Comparison of ENCODE assay signal across 12 cellular contexts in genomic region chr6:110542311-110543024, GRCh38.
A peak's percentile ranks its signal among the peaks of the same experiment; 100 is the strongest.
DNase-seq lines count a peak whose midpoint lies in the region; ATAC-seq and TF ChIP-seq lines count a peak whose summit lies in the region.
"Had no signal": no experiment of that assay in that cellular context is flagged by ENCODE, and none has a peak within 500 bp of the region (broad histone marks: within the 10 kb centered on the region; RNA-seq: fewer than 3 reads in every experiment).

No MANE protein-coding gene starts in this region.

- DNase-seq in EL = peak; percentile 23
- DNase-seq in amygdala (lab: John Stamatoyannopoulos, UW) = peak in 45 of 56 donors; percentile 11 to 83 (median 58)
- DNase-seq in right atrium auricular region (ENCODE audit: low spot score) = no peak
- DNase-seq in pons (ENCODE audit: low spot score) = peak; percentile 90
- no peak for DNase-seq in effector CD4-positive, alpha-beta T cell
- DNase-seq in hepatic stellate cell (ENCODE audit: low spot score) = no peak
- DNase-seq in activated naive CD4-positive, alpha-beta T cell treated with anti-CD3 and anti-CD28 coated beads, Interleukin-2, amount 50 U/mL, for 16 hours = no peak
- DNase-seq in T-helper 17 cell = no peak
- DNase-seq: GF-D8, NCI-H446 had no signal

- ATAC-seq in T-helper 17 cell = no peak

- peaks cover 0 to 32% of the 10 kb centered on the region in 2 donors for H3K4me1 ChIP-seq in right atrium auricular region

- H3K4me3 ChIP-seq in right atrium auricular region = no peak overlapping the region
- H3K4me3 ChIP-seq: BLaER1, SJSA1 had no signal

- H3K27me3 ChIP-seq in right atrium auricular region = no peaks in the 10 kb centered on the region
- H3K27me3 ChIP-seq: BLaER1, SJSA1 had no signal

- H3K27ac Mint-ChIP-seq in T-helper 17 cell = no peak overlapping the region

- peaks cover 13% of the 10 kb centered on the region for H3K4me1 Mint-ChIP-seq in T-helper 17 cell

- no peaks in the 10 kb centered on the region for H3K27me3 Mint-ChIP-seq in T-helper 17 cell

- no peaks in the 10 kb centered on the region for H3K36me3 ChIP-seq in right atrium auricular region
- H3K36me3 ChIP-seq: BLaER1 had no signal

- peaks cover 0 to 8% of the 10 kb centered on the region in 2 donors for H3K9me3 ChIP-seq in right atrium auricular region
- no peaks in the 10 kb centered on the region for H3K9me3 ChIP-seq in T-helper 17 cell (ENCODE audit: control insufficient read depth, low read length, poor library complexity, severe bottlenecking)

- H3K4me3 Mint-ChIP-seq in T-helper 17 cell = no peak overlapping the region

- H3K36me3 Mint-ChIP-seq in T-helper 17 cell (ENCODE audit: low read depth) = peaks cover 4% of the 10 kb centered on the region

- no peak for TF ChIP-seq CTCF in right atrium auricular region (IDR thresholded peaks at IDR 0.05)

- H3K27ac ChIP-seq in right atrium auricular region = peak overlapping the region; percentile 72 to 86
- H3K27ac ChIP-seq: BLaER1, SJSA1 had no signal

Comparison
In these comparisons a context has a peak if more than half of its experiments do, and no peak if none do; other contexts are left out.
1. DNase-seq: peak in EL (single experiment), amygdala (45 of 56) and pons (single experiment); none in right atrium auricular region (single experiment), effector CD4-positive, alpha-beta T cell (single experiment), hepatic stellate cell (single experiment), activated naive CD4-positive, alpha-beta T cell treated with anti-CD3 and anti-CD28 coated beads, Interleukin-2, amount 50 U/mL, for 16 hours (single experiment) and T-helper 17 cell (0 of 3).